Comparison of ENCODE assay signal across 1 cellular context in genomic region chr20:41669708-41670263, GRCh38.
TF ChIP-seq lines count a peak whose summit lies in the region.

No MANE protein-coding gene starts in this region.

TF ChIP-seq in GM23338, 12 proteins besides CTCF, POLR2A, EP300 and RAD21:
- TF ChIP-seq ZNF462 (CRISPR knock-in tag; IDR thresholded peaks at IDR 0.05) (no peak), CREB1 (CRISPR knock-in tag; IDR thresholded peaks at IDR 0.05; ENCODE audit: low read depth) (no peak), NANOG (IDR thresholded peaks at IDR 0.05; ENCODE audit: borderline replicate concordance) (no peak), JUNB (IDR thresholded peaks at IDR 0.05; ENCODE audit: unreplicated experiment) (no peak), ZNF331 (CRISPR knock-in tag; IDR thresholded peaks at IDR 0.05; ENCODE audit: low read depth) (no peak), ETS1 (IDR thresholded peaks at IDR 0.05) (no peak), EZH2phosphoT487 (IDR thresholded peaks at IDR 0.05; ENCODE audit: unreplicated experiment) (no peak), REST (IDR thresholded peaks at IDR 0.05; ENCODE audit: unreplicated experiment) (no peak), ZNF114 (CRISPR knock-in tag; IDR thresholded peaks at IDR 0.05) (no peak)
